ENCODE assay signal across 14 cellular contexts in genomic region chr12:20483776-20484175, GRCh38.
"Had no signal": no experiment of that assay in that cellular context is flagged by ENCODE, and none has a peak within 500 bp of the region (broad histone marks: within the 10 kb centered on the region; RNA-seq: fewer than 3 reads in every experiment).

No MANE protein-coding gene starts in this region.

- H3K36me3 ChIP-seq: breast epithelium, esophagus squamous epithelium, ovary had no signal

- DNase-seq: activated effector memory CD4-positive, alpha-beta T cell treated with Interleukin-2 at 50 U/mL for 16 hours; amygdala; esophagus squamous epithelium; hippocampal formation; kidney glomerular epithelial cell; ovary; retina; small intestine; stimulated activated naive CD4-positive, alpha-beta T cell; T-helper 2 cell; trophoblast cell had no signal

- H3K4me3 Mint-ChIP-seq: neural crest cell had no signal

- H3K9me3 Mint-ChIP-seq: neural crest cell had no signal

- ATAC-seq: activated naive CD4-positive, alpha-beta T cell treated with anti-CD3 and anti-CD28 coated beads, Interleukin-2, amount 50 U/mL, for 72 hours had no signal

- H3K4me1 ChIP-seq: breast epithelium had no signal

- H3K27ac Mint-ChIP-seq: activated naive CD4-positive, alpha-beta T cell treated with anti-CD3 and anti-CD28 coated beads, Interleukin-2, amount 50 U/mL, for 72 hours had no signal

- H3K36me3 Mint-ChIP-seq: activated naive CD4-positive, alpha-beta T cell treated with anti-CD3 and anti-CD28 coated beads, Interleukin-2, amount 50 U/mL, for 72 hours had no signal

- H3K27me3 ChIP-seq: breast epithelium, esophagus squamous epithelium, ovary had no signal

- H3K27ac ChIP-seq: breast epithelium, esophagus squamous epithelium, ovary had no signal

- H3K4me3 ChIP-seq: breast epithelium, esophagus squamous epithelium, ovary had no signal

- H3K9me3 ChIP-seq: breast epithelium, esophagus squamous epithelium, ovary had no signal
